In the genomic region with DNA sequence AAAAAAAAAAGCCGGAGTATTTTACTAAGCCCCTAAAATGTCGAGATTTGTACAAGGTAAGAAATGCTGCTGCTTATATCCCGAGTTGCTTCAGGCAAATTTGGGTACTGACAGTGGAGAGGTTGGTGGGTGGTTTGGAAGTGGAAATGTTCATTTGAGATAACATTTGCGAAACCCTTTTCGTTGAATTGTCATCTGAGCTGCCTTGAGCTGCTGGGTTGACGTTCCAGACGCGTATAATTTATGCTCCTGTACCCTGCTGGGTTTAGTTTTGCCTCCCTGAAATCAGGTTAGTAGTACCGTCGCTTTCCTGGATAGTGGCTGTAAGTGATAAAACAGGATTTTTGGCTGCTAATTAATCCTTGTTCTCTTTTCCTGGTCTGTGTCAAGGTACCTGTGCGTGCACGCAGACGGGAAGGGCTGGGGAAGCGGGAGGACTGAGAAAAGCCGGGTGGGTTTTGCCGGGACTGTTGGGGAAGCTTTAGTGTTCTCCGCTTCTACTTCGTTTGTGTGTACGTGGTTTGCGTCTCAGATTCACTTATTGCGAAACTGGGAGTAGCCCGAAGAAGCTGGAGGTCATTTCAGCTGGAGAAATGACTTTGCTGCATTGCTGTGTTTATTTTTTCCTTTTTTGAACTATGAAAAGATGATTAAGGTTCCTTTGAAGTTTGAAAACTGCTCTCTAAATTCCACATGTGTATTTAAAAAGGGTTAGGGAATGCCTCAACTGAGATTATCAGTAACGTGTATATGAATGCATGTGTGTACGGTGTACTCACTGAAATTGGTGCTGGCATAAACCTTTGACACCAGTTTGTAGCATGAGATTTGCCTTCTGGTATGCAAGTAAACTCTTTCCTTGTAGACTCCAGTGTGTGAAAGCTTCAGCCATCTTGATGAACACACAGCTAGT, we compare ENCODE assay signal across 8 cellular contexts.
DNase-seq lines count a peak whose midpoint lies in the region; ATAC-seq lines count a peak whose summit lies in the region.

No MANE protein-coding gene starts in this region.

- ATAC-seq in central memory CD8-positive, alpha-beta T cell (replicated peaks; ENCODE audit: extremely low read depth, poor library complexity, severe bottlenecking), result no peak

- H3K4me3 ChIP-seq in HAP-1, result peak overlapping the region; percentile 83

- no peaks in the 10 kb centered on the region for H3K27me3 Mint-ChIP-seq in central memory CD8-positive, alpha-beta T cell
- H3K27me3 Mint-ChIP-seq in stimulated activated naive CD8-positive, alpha-beta T cell treated with anti-CD3 and anti-CD28 coated beads, Interleukin-15, Interleukin-2, amounts not matched to agents 100 ng/mL and 50 ng/mL, for 24 hours, result no peaks in the 10 kb centered on the region

- no peaks in the 10 kb centered on the region for H3K9me3 Mint-ChIP-seq in central memory CD8-positive, alpha-beta T cell
- H3K9me3 Mint-ChIP-seq in stimulated activated naive CD8-positive, alpha-beta T cell treated with anti-CD3 and anti-CD28 coated beads, Interleukin-15, Interleukin-2, amounts not matched to agents 100 ng/mL and 50 ng/mL, for 24 hours, result peaks cover 3% of the 10 kb centered on the region

- H3K4me1 Mint-ChIP-seq in central memory CD8-positive, alpha-beta T cell, result peaks cover 60% of the 10 kb centered on the region
- peaks cover 58% of the 10 kb centered on the region for H3K4me1 Mint-ChIP-seq in stimulated activated naive CD8-positive, alpha-beta T cell treated with anti-CD3 and anti-CD28 coated beads, Interleukin-15, Interleukin-2, amounts not matched to agents 100 ng/mL and 50 ng/mL, for 24 hours (ENCODE audit: low read depth)

- H3K4me3 Mint-ChIP-seq in central memory CD8-positive, alpha-beta T cell, result peak overlapping the region; percentile 97
- peak overlapping the region; percentile 88 for H3K4me3 Mint-ChIP-seq in stimulated activated naive CD8-positive, alpha-beta T cell treated with anti-CD3 and anti-CD28 coated beads, Interleukin-15, Interleukin-2, amounts not matched to agents 100 ng/mL and 50 ng/mL, for 24 hours

- DNase-seq in AG20443 (ENCODE audit: low spot score) (peak; percentile 48), HAP-1 (ENCODE audit: low spot score in 2 of 2) (peak; percentile 41), OCI-M1 (lab: John Stamatoyannopoulos, UW) (peak; percentile 78), NCI-H446 treated with DMSO at 0.1 percent for 48 hours (lab: John Stamatoyannopoulos, UW) (no peak), NCI-H128 (lab: John Stamatoyannopoulos, UW; ENCODE audit: unreplicated experiment) (no peak)
- no peak for DNase-seq in central memory CD8-positive, alpha-beta T cell (ENCODE audit: low spot score in 2 of 2)

- no peaks in the 10 kb centered on the region for H3K27me3 ChIP-seq in HAP-1 (ENCODE audit: low read depth)
- H3K27me3 ChIP-seq in layer of hippocampus (ENCODE audit: control insufficient read depth, insufficient read depth, low read length), result no peaks in the 10 kb centered on the region

- H3K4me1 ChIP-seq in HAP-1, result peaks cover 46% of the 10 kb centered on the region

- H3K36me3 ChIP-seq in HAP-1 (replicated peaks), result no peaks in the 10 kb centered on the region

- H3K27ac ChIP-seq in layer of hippocampus (ENCODE audit: low read depth, low read length), result peak overlapping the region; percentile 85

- peaks cover 24% of the 10 kb centered on the region for H3K36me3 Mint-ChIP-seq in central memory CD8-positive, alpha-beta T cell (ENCODE audit: insufficient read depth)
- H3K36me3 Mint-ChIP-seq in stimulated activated naive CD8-positive, alpha-beta T cell treated with anti-CD3 and anti-CD28 coated beads, Interleukin-15, Interleukin-2, amounts not matched to agents 100 ng/mL and 50 ng/mL, for 24 hours (ENCODE audit: low read depth), result peaks cover 20% of the 10 kb centered on the region

- in situ Hi-C loops in HAP-1 (cut with MboI; ENCODE audit: low sequenced_read_pairs), result no loop called here

- peak overlapping the region; percentile 78 for H3K27ac Mint-ChIP-seq in central memory CD8-positive, alpha-beta T cell (ENCODE audit: low read depth)
- peak overlapping the region; percentile 69 for H3K27ac Mint-ChIP-seq in stimulated activated naive CD8-positive, alpha-beta T cell treated with anti-CD3 and anti-CD28 coated beads, Interleukin-15, Interleukin-2, amounts not matched to agents 100 ng/mL and 50 ng/mL, for 24 hours

- no peaks in the 10 kb centered on the region for H3K9me3 ChIP-seq in HAP-1

Comparison
In these comparisons a context has a peak if more than half of its experiments do, and no peak if none do; other contexts are left out.
1. DNase-seq: peak in AG20443 (single experiment), HAP-1 (2 of 2) and OCI-M1 (single experiment); none in central memory CD8-positive, alpha-beta T cell (0 of 2), NCI-H446 treated with DMSO at 0.1 percent for 48 hours (single experiment) and NCI-H128 (single experiment).